Comparison of ENCODE assay signal across 18 cellular contexts in the genomic region with DNA sequence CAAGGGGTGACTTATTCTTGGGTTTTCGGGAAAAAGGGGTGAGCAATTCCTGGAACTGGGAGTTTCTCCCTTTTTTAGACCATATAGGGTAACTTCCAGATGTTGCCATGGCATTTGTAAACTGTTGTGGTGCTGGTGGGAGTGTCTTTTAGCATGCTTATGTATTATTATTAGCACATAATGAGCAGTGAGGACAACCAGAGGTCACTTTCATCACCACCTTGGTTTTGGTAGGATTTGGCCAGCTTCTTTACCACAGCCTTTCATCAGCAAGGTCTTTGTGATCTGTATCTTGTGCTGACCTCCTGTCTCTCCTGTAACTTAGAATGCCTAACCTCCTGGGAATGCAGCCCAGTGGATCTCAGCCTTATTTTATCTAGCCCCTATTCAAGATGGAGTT. TPM values are rescaled to one million over a fixed set of nuclear protein-coding genes. Genes with fewer than 3 reads are reported as not detected.
DNase-seq lines count a peak whose midpoint lies in the region; ATAC-seq and TF ChIP-seq lines count a peak whose summit lies in the region.
"Had no signal": no experiment of that assay in that cellular context is flagged by ENCODE, and none has a peak within 500 bp of the region (broad histone marks: within the 10 kb centered on the region; RNA-seq: fewer than 3 reads in every experiment).

No MANE protein-coding gene starts in this region.

- H3K27ac ChIP-seq in mammary epithelial cell (ENCODE audit: insufficient read depth, low read depth, low read length): no peak overlapping the region
- H3K27ac ChIP-seq: 22Rv1, BLaER1 had no signal

- H3K4me3 ChIP-seq in mammary epithelial cell (replicated peaks in 1 of 3; ENCODE audit: insufficient read depth in 1 of 3, low read depth in 2 of 3, low read length in 3 of 3) (no peak overlapping the region), fibroblast of villous mesenchyme (ENCODE audit: low read depth, low read length) (no peak overlapping the region)
- H3K4me3 ChIP-seq: BLaER1 had no signal

- H3K9me3 Mint-ChIP-seq in MCF 10A (ENCODE audit: unreplicated experiment) (no peaks in the 10 kb centered on the region), CD14-positive monocyte (peaks cover 0 to 9% (median 4%) of the 10 kb centered on the region in 7 donors)
- no peaks in the 10 kb centered on the region for H3K9me3 Mint-ChIP-seq in natural killer cell treated with Interleukin-12 subunit alpha and Interleukin-12 subunit beta and Interleukin-15 and Interleukin-18, amount 100 ng/mL, for 72 hours
- no peaks in the 10 kb centered on the region for H3K9me3 Mint-ChIP-seq in T-helper 2 cell treated with Interferon-gamma antibody and Interleukin-4, amounts not matched to agents 5 μg/mL and 100 μg/mL, for 36 hours
- H3K9me3 Mint-ChIP-seq: H9 had no signal

- H3K4me3 Mint-ChIP-seq in MCF 10A (ENCODE audit: unreplicated experiment): no peak overlapping the region
- no peak overlapping the region for H3K4me3 Mint-ChIP-seq in CD14-positive monocyte
- H3K4me3 Mint-ChIP-seq in natural killer cell treated with Interleukin-12 subunit alpha and Interleukin-12 subunit beta and Interleukin-15 and Interleukin-18, amount 100 ng/mL, for 72 hours: no peak overlapping the region
- no peak overlapping the region for H3K4me3 Mint-ChIP-seq in T-helper 2 cell treated with Interferon-gamma antibody and Interleukin-4, amounts not matched to agents 5 μg/mL and 100 μg/mL, for 36 hours
- H3K4me3 Mint-ChIP-seq: CD4-positive, CD25-positive, alpha-beta regulatory T cell; H9 had no signal

- H3K9me3 ChIP-seq in mammary epithelial cell (replicated peaks; ENCODE audit: insufficient read depth, low read length): no peaks in the 10 kb centered on the region
- H3K9me3 ChIP-seq: BLaER1 had no signal

- in situ Hi-C loops in mammary epithelial cell (cut with MboI; ENCODE audit: low sequenced_read_pairs in 2 of 2): no loop called here

- H3K36me3 Mint-ChIP-seq in MCF 10A (ENCODE audit: insufficient read depth, unreplicated experiment) (no peaks in the 10 kb centered on the region), CD14-positive monocyte (no peaks in the 10 kb centered on the region)
- no peaks in the 10 kb centered on the region for H3K36me3 Mint-ChIP-seq in natural killer cell treated with Interleukin-12 subunit alpha and Interleukin-12 subunit beta and Interleukin-15 and Interleukin-18, amount 100 ng/mL, for 72 hours
- H3K36me3 Mint-ChIP-seq in T-helper 2 cell treated with Interferon-gamma antibody and Interleukin-4, amounts not matched to agents 5 μg/mL and 100 μg/mL, for 36 hours (ENCODE audit: low read depth): no peaks in the 10 kb centered on the region
- H3K36me3 Mint-ChIP-seq: CD4-positive, CD25-positive, alpha-beta regulatory T cell had no signal

- no peaks in the 10 kb centered on the region for H3K79me2 ChIP-seq in mammary epithelial cell (ENCODE audit: insufficient read depth, low read length)

- no peaks in the 10 kb centered on the region for H3K36me3 ChIP-seq in mammary epithelial cell (ENCODE audit: insufficient read depth, low read length)
- H3K36me3 ChIP-seq: BLaER1 had no signal

- no peaks in the 10 kb centered on the region for H4K20me1 ChIP-seq in mammary epithelial cell (ENCODE audit: insufficient read depth, low read length)
- H4K20me1 ChIP-seq: BLaER1 had no signal

- H3K27me3 Mint-ChIP-seq in MCF 10A (ENCODE audit: insufficient read depth, unreplicated experiment): no peaks in the 10 kb centered on the region
- peaks cover 3 to 8% (median 6%) of the 10 kb centered on the region in 3 donors for H3K27me3 Mint-ChIP-seq in CD14-positive monocyte (ENCODE audit: low read depth in 3 of 3)
- peaks cover 0 to 5% of the 10 kb centered on the region in 2 donors for H3K27me3 Mint-ChIP-seq in natural killer cell treated with Interleukin-12 subunit alpha and Interleukin-12 subunit beta and Interleukin-15 and Interleukin-18, amount 100 ng/mL, for 72 hours
- H3K27me3 Mint-ChIP-seq in T-helper 2 cell treated with Interferon-gamma antibody and Interleukin-4, amounts not matched to agents 5 μg/mL and 100 μg/mL, for 36 hours (ENCODE audit: low read depth): peaks cover 9% of the 10 kb centered on the region

- no peak overlapping the region for H2AFZ ChIP-seq in mammary epithelial cell (ENCODE audit: low read depth, low read length)

- no TSS peak for BruUV-seq in mammary epithelial cell (replicated peaks; lab: Mats Ljungman, UMichigan)
- no TSS peak for BruUV-seq in MCF 10A (replicated peaks; lab: Mats Ljungman, UMichigan)

- H3K4me1 Mint-ChIP-seq in MCF 10A (ENCODE audit: insufficient read depth, unreplicated experiment) (no peaks in the 10 kb centered on the region), CD14-positive monocyte (no peaks in the 10 kb centered on the region)
- no peaks in the 10 kb centered on the region for H3K4me1 Mint-ChIP-seq in natural killer cell treated with Interleukin-12 subunit alpha and Interleukin-12 subunit beta and Interleukin-15 and Interleukin-18, amount 100 ng/mL, for 72 hours (ENCODE audit: low read depth in 2 of 2)
- no peaks in the 10 kb centered on the region for H3K4me1 Mint-ChIP-seq in T-helper 2 cell treated with Interferon-gamma antibody and Interleukin-4, amounts not matched to agents 5 μg/mL and 100 μg/mL, for 36 hours (ENCODE audit: low read depth)
- H3K4me1 Mint-ChIP-seq: CD4-positive, CD25-positive, alpha-beta regulatory T cell had no signal

- CTCF ChIA-PET in mammary epithelial cell (lab: Charles Lee; ENCODE audit: low non-redundant PET): no interaction called here
- CTCF ChIA-PET in MCF 10A (lab: Yijun Ruan, JAX): interaction anchor here (1.1 to 1.2 kb wide), 2 partner anchors 8 to 9 kb away, joined by 3 to 4 read pairs; no protein-coding TSS in a partner anchor

- no peak overlapping the region for H3K4me2 ChIP-seq in mammary epithelial cell (ENCODE audit: insufficient read depth, low read depth, low read length)
- H3K4me2 ChIP-seq: BLaER1 had no signal

- H3K4me1 ChIP-seq in mammary epithelial cell (ENCODE audit: insufficient read depth, low read length): no peaks in the 10 kb centered on the region
- H3K4me1 ChIP-seq: BLaER1 had no signal

- intact Hi-C loops in mammary epithelial cell (cut with micrococcal nuclease) (no loop called here), MCF 10A (cut with micrococcal nuclease) (no loop called here), CD14-positive monocyte (cut with micrococcal nuclease) (no loop called here)

- no peaks in the 10 kb centered on the region for H3K27me3 ChIP-seq in mammary epithelial cell (ENCODE audit: insufficient read depth, low read length)
- H3K27me3 ChIP-seq: BLaER1 had no signal

- ATAC-seq in natural killer cell treated with Interleukin-12 subunit alpha and Interleukin-12 subunit beta and Interleukin-15 and Interleukin-18, amount 100 ng/mL, for 72 hours: no peak

- WGBS in mammary epithelial cell (ENCODE audit: low coverage, missing lambda C conversion rate): 60% methylated on average over 1 of the region's 1 CpG

- POLR2A ChIA-PET in MCF 10A (lab: Yijun Ruan, JAX): no interaction called here

- DNase-seq in mammary epithelial cell (peak; percentile 12), MCF 10A (ENCODE audit: unreplicated experiment) (no peak), amniotic epithelial cell (ENCODE audit: low read depth) (peak; percentile 84), fibroblast of villous mesenchyme (ENCODE audit: low read depth) (peak; percentile 20), renal cortical epithelial cell (ENCODE audit: low read depth) (peak; percentile 58), CD14-positive monocyte (ENCODE audit: low spot score) (no peak)
- no peak for DNase-seq in natural killer cell treated with Interleukin-12 subunit alpha and Interleukin-12 subunit beta and Interleukin-15 and Interleukin-18, amount 100 ng/mL, for 72 hours (ENCODE audit: low spot score)
- no peak for DNase-seq in T-helper 2 cell treated with Interferon-gamma antibody and Interleukin-4, amounts not matched to agents 5 μg/mL and 100 μg/mL, for 36 hours (ENCODE audit: low spot score)
- DNase-seq: AML-193; CD4-positive, CD25-positive, alpha-beta regulatory T cell; DMS53; GOT3; H9 had no signal

- dilution Hi-C loops in mammary epithelial cell (cut with HindIII; ENCODE audit: low sequenced_read_pairs): loop anchor here (25.0 kb wide), 1 partner anchor 102 kb away; no protein-coding TSS in a partner anchor

- TF ChIP-seq CTCF in mammary epithelial cell (conservative IDR thresholded peaks at IDR 0.05 in 1 of 2, IDR thresholded peaks at IDR 0.05 in 1 of 2; ENCODE audit: extremely low read depth in 1 of 2, insufficient read depth in 1 of 2, low read depth in 1 of 2, low read length in 2 of 2) (no peak), MCF 10A (IDR thresholded peaks at IDR 0.05; ENCODE audit: unreplicated experiment) (no peak), fibroblast of villous mesenchyme (IDR thresholded peaks at IDR 0.05; ENCODE audit: insufficient read depth, low read depth, low read length) (no peak), CD14-positive monocyte (IDR thresholded peaks at IDR 0.05) (no peak)

- H3K27ac Mint-ChIP-seq in MCF 10A (ENCODE audit: low read depth, unreplicated experiment): no peak overlapping the region
- no peak overlapping the region for H3K27ac Mint-ChIP-seq in CD14-positive monocyte
- H3K27ac Mint-ChIP-seq in natural killer cell treated with Interleukin-12 subunit alpha and Interleukin-12 subunit beta and Interleukin-15 and Interleukin-18, amount 100 ng/mL, for 72 hours: no peak overlapping the region
- H3K27ac Mint-ChIP-seq in T-helper 2 cell treated with Interferon-gamma antibody and Interleukin-4, amounts not matched to agents 5 μg/mL and 100 μg/mL, for 36 hours: no peak overlapping the region
- H3K27ac Mint-ChIP-seq: CD4-positive, CD25-positive, alpha-beta regulatory T cell; H9 had no signal

- H3K9ac ChIP-seq in mammary epithelial cell (ENCODE audit: insufficient read depth, low read length): no peak overlapping the region
- H3K9ac ChIP-seq: BLaER1 had no signal

RNA-seq across cellular contexts. Expression of gene SPATA31C2, which starts 53.5 kb away (rescaled TPM):
- total RNA-seq in mammary epithelial cell (not detected), MCF 10A (2022) (not detected in 2 replicates), fibroblast of villous mesenchyme (under 0.01 TPM in 1 of 2 replicates, not detected in the other), renal cortical epithelial cell (0.05 TPM in 1 of 2 replicates, not detected in the other)
- polyA plus RNA-seq in mammary epithelial cell (not detected), CD14-positive monocyte (not detected)
- polyA minus RNA-seq in mammary epithelial cell: not detected
- total RNA-seq in natural killer cell treated with Interleukin-12 subunit alpha and Interleukin-12 subunit beta and Interleukin-15 and Interleukin-18, amount 100 ng/mL, for 72 hours: not detected
- total RNA-seq: Daoy, G401, HT1080 had no signal

Comparison
In these comparisons a context has a peak if more than half of its experiments do, and no peak if none do; other contexts are left out.
1. DNase-seq: peak in mammary epithelial cell (single experiment), amniotic epithelial cell (single experiment), fibroblast of villous mesenchyme (single experiment) and renal cortical epithelial cell (single experiment); none in MCF 10A (single experiment), CD14-positive monocyte (single experiment), natural killer cell treated with Interleukin-12 subunit alpha and Interleukin-12 subunit beta and Interleukin-15 and Interleukin-18, amount 100 ng/mL, for 72 hours (single experiment) and T-helper 2 cell treated with Interferon-gamma antibody and Interleukin-4, amounts not matched to agents 5 μg/mL and 100 μg/mL, for 36 hours (single experiment).